In genomic region chr6:1482381-1483166, GRCh38 we compare ENCODE assay signal across 9 cellular contexts.
A peak's percentile ranks its signal among the peaks of the same experiment; 100 is the strongest.
DNase-seq lines count a peak whose midpoint lies in the region; ATAC-seq and TF ChIP-seq lines count a peak whose summit lies in the region.
"Had no signal": no experiment of that assay in that cellular context is flagged by ENCODE, and none has a peak within 500 bp of the region (broad histone marks: within the 10 kb centered on the region; RNA-seq: fewer than 3 reads in every experiment).

No MANE protein-coding gene starts in this region.

- H3K9me3 ChIP-seq in GM23248 (ENCODE audit: low read depth) (no peaks in the 10 kb centered on the region), upper lobe of right lung (no peaks in the 10 kb centered on the region)

- H3K9me2 ChIP-seq in GM23248 (ENCODE audit: insufficient read depth): no peaks in the 10 kb centered on the region

- H3K4me1 ChIP-seq in GM23248 (ENCODE audit: insufficient read depth): peaks cover 62% of the 10 kb centered on the region
- H3K4me1 ChIP-seq in upper lobe of right lung: peaks cover 3% of the 10 kb centered on the region

- H3K9ac ChIP-seq in GM23248: peak overlapping the region; percentile 47; the same call in 1 of the 2 replicates

- H3K27me3 ChIP-seq in GM23248 (replicated peaks; ENCODE audit: insufficient read depth) (no peaks in the 10 kb centered on the region), upper lobe of right lung (no peaks in the 10 kb centered on the region)

- H4K20me1 ChIP-seq in GM23248 (ENCODE audit: insufficient read depth): no peaks in the 10 kb centered on the region

- no peak overlapping the region for H2AFZ ChIP-seq in GM23248

- H3K36me3 ChIP-seq in GM23248 (ENCODE audit: low read depth) (no peaks in the 10 kb centered on the region), upper lobe of right lung (no peaks in the 10 kb centered on the region)

- H3K4me3 ChIP-seq in GM23248 (no peak overlapping the region), upper lobe of right lung (no peak overlapping the region)

- in situ Hi-C loops in GM23248 (cut with MboI): no loop called here

- peak overlapping the region; percentile 58 for H3K4me2 ChIP-seq in GM23248 (ENCODE audit: unreplicated experiment)

- H3K79me2 ChIP-seq in GM23248 (ENCODE audit: insufficient read depth): no peaks in the 10 kb centered on the region

- peaks cover 44% of the 10 kb centered on the region for H3F3A ChIP-seq in GM23248 (ENCODE audit: insufficient read depth)

- ATAC-seq in GM18517 (IDR thresholded peaks at IDR 0.05; ENCODE audit: unreplicated experiment): peak; percentile 84
- ATAC-seq in HG03565 (IDR thresholded peaks at IDR 0.05; ENCODE audit: unreplicated experiment): peak; percentile 52
- no peak for ATAC-seq in upper lobe of right lung

- WGBS in GM23248 (ENCODE audit: low coverage in 1 of 2, low lambda C conversion rate in 2 of 2, missing lambda C conversion rate in 2 of 2), 2 experiments: 98% methylated on average over 9 of the region's 9 CpGs

- H3K27ac ChIP-seq in GM23248: peak overlapping the region; percentile 90
- H3K27ac ChIP-seq in upper lobe of right lung: no peak overlapping the region

- intact Hi-C loops in upper lobe of right lung (cut with DNase I): no loop called here

- DNase-seq in GM23248 (peak; percentile 35), kidney tubule cell (ENCODE audit: low spot score) (peak; percentile 67), NCI-H510A (lab: John Stamatoyannopoulos, UW) (no peak), T-helper 1 cell (no peak), upper lobe of right lung (no peak)
- no peak for DNase-seq in activated CD8-positive, alpha-beta memory T cell treated with anti-CD3 and anti-CD28 coated beads, Interleukin-2, amount 50 U/mL, for 48 hours
- DNase-seq: NCI-H146 had no signal

- TF ChIP-seq CTCF in upper lobe of right lung (IDR thresholded peaks at IDR 0.05): no peak

Comparison
In these comparisons a context has a peak if more than half of its experiments do, and no peak if none do; other contexts are left out.
1. DNase-seq: peak in GM23248 (single experiment) and kidney tubule cell (single experiment); none in activated CD8-positive, alpha-beta memory T cell treated with anti-CD3 and anti-CD28 coated beads, Interleukin-2, amount 50 U/mL, for 48 hours (single experiment), NCI-H510A (single experiment), T-helper 1 cell (0 of 5) and upper lobe of right lung (single experiment).